23 cellular contexts compared by ENCODE assay signal in the genomic region with DNA sequence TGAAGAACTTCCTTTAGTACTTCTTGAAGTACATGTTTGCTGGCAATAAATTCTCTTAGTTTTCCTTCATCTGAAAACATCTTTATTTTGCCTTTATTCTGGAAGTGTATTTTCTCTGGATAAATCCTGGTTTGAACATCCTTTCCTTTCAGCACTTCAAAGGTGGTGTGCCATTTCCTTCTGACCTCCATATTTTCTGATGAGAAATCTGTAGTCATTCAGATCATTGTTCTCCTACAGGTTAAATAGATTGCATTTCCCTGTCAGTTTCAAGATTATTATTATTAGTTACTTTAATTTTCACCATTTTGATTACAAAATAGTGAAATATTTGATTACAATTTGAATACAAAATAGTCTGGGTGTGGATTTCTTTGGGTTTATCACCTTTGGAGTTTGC.
"Had no signal": no experiment of that assay in that cellular context is flagged by ENCODE, and none has a peak within 500 bp of the region (broad histone marks: within the 10 kb centered on the region; RNA-seq: fewer than 3 reads in every experiment).

No MANE protein-coding gene starts in this region.

- DNase-seq: effector memory CD8-positive, alpha-beta T cell; erythroblast; esophagus squamous epithelium; foreskin melanocyte; glutamatergic neuron; heart right ventricle; hippocampal formation; left cardiac atrium; left lung; mesenchymal stem cell; mucosa of descending colon; naive B cell; pancreas; retina; stimulated activated CD4-positive, alpha-beta T cell treated with anti-CD3 and anti-CD28 coated beads, Interleukin-12 subunit alpha, Interleukin-12 subunit beta, amount 100 ng/mL, for 4 hours; stimulated activated CD4-positive, alpha-beta T cell treated with anti-CD3 and anti-CD28 coated beads, Interleukin-1b, Interleukin-23, amount 100 ng/mL, for 48 hours; stimulated activated CD4-positive, alpha-beta T cell treated with anti-CD3 and anti-CD28 coated beads, Interleukin-4, amount 100 ng/mL, for 1 hour; stimulated activated CD8-positive, alpha-beta memory T cell treated with anti-CD3 and anti-CD28 coated beads, Interleukin-4, amount 100 ng/mL, for 48 hours; stimulated activated naive CD4-positive, alpha-beta T cell; stimulated activated naive CD8-positive, alpha-beta T cell treated with anti-CD3 and anti-CD28 coated beads, Interleukin-15, amount 100 ng/mL, for 72 hours; transverse colon; upper lobe of right lung; uterus had no signal
